In genomic region chr6:13814176-13814937, GRCh38 we compare ENCODE assay signal across 8 cellular contexts. TPM values are rescaled to one million over a fixed set of nuclear protein-coding genes. Genes with fewer than 3 reads are reported as not detected.
A peak's percentile ranks its signal among the peaks of the same experiment; 100 is the strongest.
DNase-seq lines count a peak whose midpoint lies in the region; ATAC-seq and TF ChIP-seq lines count a peak whose summit lies in the region.

Gene MCUR1, minus strand, starts transcription at chr6:13814557. Its CDS starts 128 bp downstream, at chr6:13814429.

- H2AFZ ChIP-seq in parathyroid adenoma = peak within 1 kb of the TSS; percentile 96

- peak within 1 kb of the TSS; percentile 98 for H3K27ac ChIP-seq in cardiac muscle cell
- peak within 1 kb of the TSS; percentile 95 for H3K27ac ChIP-seq in parathyroid adenoma
- H3K27ac ChIP-seq in tibial artery = peak within 1 kb of the TSS; percentile 83 to 88

- H3K27me3 ChIP-seq in cardiac muscle cell = no peaks in the 10 kb centered on the region
- no peaks in the 10 kb centered on the region for H3K27me3 ChIP-seq in parathyroid adenoma (ENCODE audit: control insufficient read depth, insufficient read depth, low read length)
- no peaks in the 10 kb centered on the region for H3K27me3 ChIP-seq in tibial artery

- H3K9me3 ChIP-seq in cardiac muscle cell (ENCODE audit: low read depth) (no peaks in the 10 kb centered on the region), parathyroid adenoma (ENCODE audit: control insufficient read depth, low read length) (no peaks in the 10 kb centered on the region), tibial artery (no peaks in the 10 kb centered on the region)

- peak; percentile 74 for ATAC-seq in HG02571 (IDR thresholded peaks at IDR 0.05; ENCODE audit: unreplicated experiment)

- peak within 1 kb of the TSS; percentile 83 for H3K4me2 ChIP-seq in parathyroid adenoma (ENCODE audit: low read length)

- H3K9ac ChIP-seq in parathyroid adenoma = peak within 1 kb of the TSS; percentile 51

- H3K79me2 ChIP-seq in parathyroid adenoma = peaks cover 3% of the 10 kb centered on the region

- intact Hi-C loops in tibial artery (cut with DNase I; ENCODE audit: low total_unique reads) = no loop called here

- DNase-seq in GM12865 (ENCODE audit: low read depth) (peak; percentile 98), NCI-H1048 (lab: John Stamatoyannopoulos, UW) (peak; percentile 36), SW 1271 (lab: John Stamatoyannopoulos, UW) (peak; percentile 48 to 88), cardiac muscle cell (ENCODE audit: low read depth in 1 of 2, low spot score in 1 of 2) (peak; percentile 89 to 92), tibial artery (peak; percentile 85 to 93)
- DNase-seq in activated naive CD8-positive, alpha-beta T cell treated with anti-CD3 and anti-CD28 coated beads, Interleukin-2, amount 50 U/mL, for 16 hours (ENCODE audit: low read depth, low spot score) = peak; percentile 46

- H3K36me3 ChIP-seq in cardiac muscle cell (no peaks in the 10 kb centered on the region), parathyroid adenoma (ENCODE audit: control insufficient read depth, insufficient read depth, low read length) (no peaks in the 10 kb centered on the region), tibial artery (no peaks in the 10 kb centered on the region)

- TF ChIP-seq CTCF in GM12865 (IDR thresholded peaks at IDR 0.05; ENCODE audit: insufficient read depth, low read depth, low read length, missing control alignments) (peak; percentile 31), cardiac muscle cell (IDR thresholded peaks at IDR 0.05; ENCODE audit: low read depth, low read length) (peak; percentile 11), parathyroid adenoma (IDR thresholded peaks at IDR 0.05) (peak; percentile 35), tibial artery (IDR thresholded peaks at IDR 0.05) (no peak)

- H3K4me3 ChIP-seq in GM12865 (ENCODE audit: low read depth, low read length) (peak within 1 kb of the TSS; percentile 96), cardiac muscle cell (peak within 1 kb of the TSS; percentile 81), parathyroid adenoma (ENCODE audit: low read depth, low read length) (peak within 1 kb of the TSS; percentile 81), tibial artery (peak within 1 kb of the TSS; percentile 72 to 78)

- H3K4me1 ChIP-seq in cardiac muscle cell (ENCODE audit: low read depth) (peaks cover 38% of the 10 kb centered on the region), parathyroid adenoma (peaks cover 20% of the 10 kb centered on the region), tibial artery (peaks cover 0 to 34% (median 21%) of the 10 kb centered on the region in 4 donors)

RNA-seq across cellular contexts. Expression of gene MCUR1, which starts in this region (rescaled TPM):
- 13.8 and 20.2 TPM in 2 replicates for total RNA-seq in cardiac muscle cell
- polyA plus RNA-seq in cardiac muscle cell = 44.7 and 51.6 TPM in 2 replicates

Comparison
In these comparisons a context has a peak if more than half of its experiments do, and no peak if none do; other contexts are left out.
1. Peak in every context shown above with its lines: DNase-seq, ATAC-seq, H3K4me3 ChIP-seq and H3K27ac ChIP-seq.
2. DNase-seq: peak in every context shown above with its lines; median percentile 98 in GM12865; 90 in cardiac muscle cell; 89 in tibial artery; 68 in SW 1271; 46 in activated naive CD8-positive, alpha-beta T cell treated with anti-CD3 and anti-CD28 coated beads, Interleukin-2, amount 50 U/mL, for 16 hours; 36 in NCI-H1048.
3. CTCF ChIP-seq: peak in GM12865 (single experiment), cardiac muscle cell (single experiment) and parathyroid adenoma (single experiment); none in tibial artery (0 of 2).